Comparison of ENCODE assay signal across 8 cellular contexts in the genomic region with DNA sequence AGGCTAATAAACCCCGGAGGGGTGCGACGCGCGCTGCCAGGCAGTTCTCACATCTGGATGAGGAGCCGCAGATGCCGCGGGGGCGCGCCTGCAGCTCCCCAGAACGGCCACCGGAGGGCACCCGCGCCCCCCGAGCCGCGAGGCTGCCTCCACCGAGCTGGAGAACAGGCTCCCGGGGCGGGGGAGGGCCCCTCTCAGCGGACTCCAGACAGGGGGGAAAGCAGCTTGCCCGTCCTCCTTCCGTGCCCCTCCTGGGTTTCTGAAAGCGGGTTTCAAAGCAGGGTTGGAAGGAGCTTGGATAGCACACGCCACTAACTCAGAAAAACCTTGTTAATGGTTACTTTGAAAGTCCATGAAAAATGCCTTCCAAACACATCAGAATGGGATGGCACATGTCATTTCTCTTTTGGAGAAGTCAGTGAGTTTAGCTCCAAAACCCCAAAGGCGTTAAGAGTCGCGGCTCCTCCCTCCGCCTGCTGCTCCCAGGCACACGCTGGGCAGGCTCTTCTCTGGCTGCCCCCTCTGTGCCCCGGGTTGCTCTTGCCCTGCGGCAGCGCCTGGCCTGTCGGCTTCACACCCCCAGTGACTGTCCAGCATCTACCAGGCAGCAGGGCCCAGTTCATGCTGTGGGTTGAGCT.
DNase-seq lines count a peak whose midpoint lies in the region; ATAC-seq and TF ChIP-seq lines count a peak whose summit lies in the region.

No MANE protein-coding gene starts in this region.

- H3K4me1 ChIP-seq in BE2C (no peaks in the 10 kb centered on the region), lower lobe of right lung (no peaks in the 10 kb centered on the region), thoracic aorta (ENCODE audit: control insufficient read depth in 1 of 2, low read depth in 2 of 2) (peaks cover 0 to 3% of the 10 kb centered on the region in 2 donors)

- TF ChIP-seq CTCF in BE2C (IDR thresholded peaks at IDR 0.05; ENCODE audit: low read depth, low read length) (peak; percentile 65), lower lobe of right lung (IDR thresholded peaks at IDR 0.05) (peak; percentile 82), thoracic aorta (IDR thresholded peaks at IDR 0.05) (peak; percentile 81)

- no peaks in the 10 kb centered on the region for H3K36me3 ChIP-seq in BE2C
- H3K36me3 ChIP-seq in lower lobe of right lung = no peaks in the 10 kb centered on the region
- no peaks in the 10 kb centered on the region for H3K36me3 ChIP-seq in thoracic aorta

- no peak overlapping the region for H3K27ac ChIP-seq in lower lobe of right lung
- H3K27ac ChIP-seq in thoracic aorta = no peak overlapping the region

- H3K9me3 ChIP-seq in BE2C (no peaks in the 10 kb centered on the region), lower lobe of right lung (no peaks in the 10 kb centered on the region), thoracic aorta (no peaks in the 10 kb centered on the region)

- peak; percentile 89 for ATAC-seq in GM18498 (IDR thresholded peaks at IDR 0.05; ENCODE audit: unreplicated experiment)
- ATAC-seq in HG02973 (IDR thresholded peaks at IDR 0.05; ENCODE audit: unreplicated experiment) = peak; percentile 81
- peak; percentile 70 to 72 for ATAC-seq in lower lobe of right lung
- ATAC-seq in thoracic aorta (ENCODE audit: insufficient number of reproducible peaks, low FRiP score, low read depth) = no peak
- no peak for ATAC-seq in HG02970 (IDR thresholded peaks at IDR 0.05; ENCODE audit: low FRiP score, unreplicated experiment)

- peak; percentile 62 for DNase-seq in BE2C
- DNase-seq in NOMO-1 treated with DMSO at 0.1 percent for 48 hours (lab: John Stamatoyannopoulos, UW; ENCODE audit: unreplicated experiment) = peak; percentile 44
- DNase-seq in cerebellar cortex (ENCODE audit: low spot score) = peak; percentile 43
- peak; percentile 62 for DNase-seq in lower lobe of right lung
- no peak for DNase-seq in thoracic aorta (ENCODE audit: low spot score)

- H3K4me3 ChIP-seq in BE2C (ENCODE audit: low read depth, low read length) (no peak overlapping the region), lower lobe of right lung (no peak overlapping the region), thoracic aorta (peak overlapping the region; percentile 54)

- no peaks in the 10 kb centered on the region for H3K27me3 ChIP-seq in BE2C
- H3K27me3 ChIP-seq in lower lobe of right lung (ENCODE audit: low read depth) = peaks cover 50% of the 10 kb centered on the region
- H3K27me3 ChIP-seq in thoracic aorta (replicated peaks; ENCODE audit: insufficient read depth) = no peaks in the 10 kb centered on the region

- intact Hi-C loops in lower lobe of right lung (cut with DNase I) = no loop called here

Comparison
In these comparisons a context has a peak if more than half of its experiments do, and no peak if none do; other contexts are left out.
1. ATAC-seq: peak in GM18498 (single experiment), HG02973 (single experiment) and lower lobe of right lung (2 of 2); none in thoracic aorta (single experiment) and HG02970 (single experiment).
2. Peak in every context shown above with its lines, with median percentiles within 50 percentile points of each other: CTCF ChIP-seq.